23 cellular contexts compared by ENCODE assay signal in the genomic region with DNA sequence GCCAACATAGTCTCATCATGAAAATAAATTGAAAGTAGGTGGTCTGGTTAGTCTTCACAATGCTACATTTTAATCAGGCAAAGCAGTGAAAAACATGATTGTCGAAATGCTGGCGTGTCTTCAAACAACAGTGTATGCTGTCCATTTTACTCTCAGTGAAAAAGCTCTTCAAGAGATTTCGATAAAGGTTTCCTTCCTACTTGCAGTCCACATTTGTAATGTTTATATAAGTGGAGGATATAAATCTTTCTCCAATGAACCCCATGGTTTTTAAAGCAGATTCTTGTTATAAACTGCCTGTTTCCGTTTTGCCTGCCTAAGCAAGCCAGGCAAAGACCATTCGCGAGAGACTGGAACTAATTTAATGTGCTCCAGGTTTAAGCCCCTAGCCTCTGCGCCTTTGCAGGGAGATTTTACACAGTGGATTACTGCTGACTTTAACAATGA.
A peak's percentile ranks its signal among the peaks of the same experiment; 100 is the strongest.
DNase-seq lines count a peak whose midpoint lies in the region; ATAC-seq and TF ChIP-seq lines count a peak whose summit lies in the region.
"Had no signal": no experiment of that assay in that cellular context is flagged by ENCODE, and none has a peak within 500 bp of the region (broad histone marks: within the 10 kb centered on the region; RNA-seq: fewer than 3 reads in every experiment).

No MANE protein-coding gene starts in this region.

- H3K9me3 ChIP-seq in suprapubic skin (no peaks in the 10 kb centered on the region), PC-9 (ENCODE audit: insufficient read depth, low read depth) (no peaks in the 10 kb centered on the region)
- H3K9me3 ChIP-seq: breast epithelium, heart right ventricle, thyroid gland had no signal

- H3K79me2 ChIP-seq in PC-9 (ENCODE audit: low read depth), result no peaks in the 10 kb centered on the region

- no peak overlapping the region for H3K4me2 ChIP-seq in PC-9
- H3K4me2 ChIP-seq: GM23338, neural progenitor cell had no signal

- no TSS peak for BruUV-seq in PC-9 (replicated peaks; lab: Mats Ljungman, UMichigan)

- TF ChIP-seq CTCF in AG04449 (IDR thresholded peaks at IDR 0.05; ENCODE audit: insufficient read depth, low read length, missing control alignments), result no peak
- no peak for TF ChIP-seq CTCF in dorsolateral prefrontal cortex (IDR thresholded peaks at IDR 0.05 in 54 of 56, conservative IDR thresholded peaks at IDR 0.05 in 2 of 56; ENCODE audit: low read depth in 1 of 56, partially characterized antibody in 56 of 56)
- no peak for TF ChIP-seq CTCF in suprapubic skin (IDR thresholded peaks at IDR 0.05)
- no peak for TF ChIP-seq CTCF in PC-9 (conservative IDR thresholded peaks at IDR 0.05)

- peaks cover 9% of the 10 kb centered on the region for H4K20me1 ChIP-seq in PC-9 (ENCODE audit: insufficient read depth)

- no peak for DNase-seq in AG04449 (ENCODE audit: low read depth, low spot score)
- DNase-seq in RPMI7951 (ENCODE audit: low read depth), result peak; percentile 54
- DNase-seq in dorsolateral prefrontal cortex, result no peak
- DNase-seq in medulla oblongata (ENCODE audit: extremely low spot score), result peak; percentile 25
- no peak for DNase-seq in suprapubic skin (ENCODE audit: low spot score in 2 of 2)
- no peak for DNase-seq in PC-9
- DNase-seq in NCI-H748 treated with DMSO at 0.1 percent for 48 hours (lab: John Stamatoyannopoulos, UW), result no peak
- DNase-seq: activated CD8-positive, alpha-beta T cell treated with anti-CD3 and anti-CD28 coated beads, Interleukin-2, amount 10 ng/mL, durations not matched to agents 7 days and 5 days; activated T-cell treated with anti-CD3 and anti-CD28 coated beads, Interleukin-2, amount 50 U/mL, for 72 hours; dermis blood vessel endothelial cell; DMS153; heart right ventricle; kidney; NCI-H146; thyroid gland had no signal

- H3K4me3 ChIP-seq in AG04449 (ENCODE audit: low read depth, low read length) (peak overlapping the region; percentile 37), dorsolateral prefrontal cortex (peak overlapping the region in 31 of 59 donors; percentile 1 to 57 (median 26)), suprapubic skin (no peak overlapping the region), PC-9 (no peak overlapping the region)
- H3K4me3 ChIP-seq: breast epithelium, GM23338, heart right ventricle, neural progenitor cell, thyroid gland had no signal

- no peak for TF ChIP-seq POLR2A in suprapubic skin (IDR thresholded peaks at IDR 0.05)

- CTCF ChIA-PET in AG04449 (lab: Yijun Ruan, JAX) (interaction anchor here (0.6 to 6.9 kb wide), 12 partner anchors 8 to 1037 kb away, joined by 3 to 64 read pairs (median 4); no protein-coding TSS in a partner anchor), PC-9 (lab: Charles Lee) (interaction anchor here (0.6 kb wide), 1 partner anchor 152 kb away, joined by 8 read pairs; no protein-coding TSS in a partner anchor)

- no peak overlapping the region for H2AFZ ChIP-seq in PC-9
- H2AFZ ChIP-seq: GM23338, neural progenitor cell had no signal

- H3K27me3 ChIP-seq in dorsolateral prefrontal cortex, result no peaks in the 10 kb centered on the region
- H3K27me3 ChIP-seq in suprapubic skin, result no peaks in the 10 kb centered on the region
- H3K27me3 ChIP-seq in PC-9 (ENCODE audit: insufficient read depth, low read depth), result no peaks in the 10 kb centered on the region
- H3K27me3 ChIP-seq: breast epithelium, heart right ventricle, neural progenitor cell, thyroid gland had no signal

- intact Hi-C loops in dorsolateral prefrontal cortex (cut with DNase I) (loop anchor here in 1 of 2 donors (10.0 kb wide), 1 partner anchor 1039 kb away; no protein-coding TSS in a partner anchor), PC-9 (cut with micrococcal nuclease; ENCODE audit: unreplicated experiment) (loop anchor here (5.0 kb wide), 1 partner anchor 711 kb away; no protein-coding TSS in a partner anchor)

- H3K27ac ChIP-seq in dorsolateral prefrontal cortex, result peak overlapping the region in 2 of 59 donors; percentile 26 to 27
- H3K27ac ChIP-seq in suprapubic skin, result no peak overlapping the region
- H3K27ac ChIP-seq in PC-9, result no peak overlapping the region
- H3K27ac ChIP-seq: breast epithelium, heart right ventricle, neural progenitor cell, RWPE1, thyroid gland, VCaP had no signal

- no peak for ATAC-seq in HG03097 (IDR thresholded peaks at IDR 0.05; ENCODE audit: low FRiP score, unreplicated experiment)
- ATAC-seq: activated CD8-positive, alpha-beta T cell treated with anti-CD3 and anti-CD28 coated beads, Interleukin-2, amount 10 ng/mL, durations not matched to agents 7 days and 5 days; activated T-cell treated with anti-CD3 and anti-CD28 coated beads, Interleukin-2, amount 50 U/mL, for 72 hours; heart right ventricle; HepG2; stimulated activated memory B cell treated with anti-CD40 and anti-IgM and Interleukin-4, amounts not matched to agents 10 μg/mL and 1 μg/mL and 100 μg/mL, for 72 hours had no signal

- no peaks in the 10 kb centered on the region for H3K9me2 ChIP-seq in PC-9 (ENCODE audit: insufficient read depth)

- H3K36me3 ChIP-seq in suprapubic skin (no peaks in the 10 kb centered on the region), PC-9 (ENCODE audit: low read depth) (no peaks in the 10 kb centered on the region)
- H3K36me3 ChIP-seq: breast epithelium, heart right ventricle, neural progenitor cell, thyroid gland had no signal

- no peak for TF ChIP-seq EP300 in suprapubic skin (IDR thresholded peaks at IDR 0.05)

- POLR2A ChIA-PET in AG04449 (lab: Yijun Ruan, JAX) (no interaction called here), PC-9 (lab: Charles Lee; ENCODE audit: unreplicated experiment) (no interaction called here)

- no peaks in the 10 kb centered on the region for H3K4me1 ChIP-seq in suprapubic skin
- no peaks in the 10 kb centered on the region for H3K4me1 ChIP-seq in PC-9 (replicated peaks; ENCODE audit: insufficient read depth)
- H3K4me1 ChIP-seq: breast epithelium, thyroid gland had no signal

- WGBS in suprapubic skin, result 56% methylated on average over 7 of the region's 7 CpGs

- peaks cover 4% of the 10 kb centered on the region; the same call in 1 of the 2 replicates for H3F3A ChIP-seq in PC-9 (ENCODE audit: insufficient read depth, low read depth)

Comparison
In these comparisons a context has a peak if more than half of its experiments do, and no peak if none do; other contexts are left out.
1. DNase-seq: peak in RPMI7951 (single experiment) and medulla oblongata (single experiment); none in AG04449 (single experiment), dorsolateral prefrontal cortex (0 of 10), suprapubic skin (0 of 2), PC-9 (0 of 2) and NCI-H748 treated with DMSO at 0.1 percent for 48 hours (single experiment).
2. H3K4me3 ChIP-seq: peak in AG04449 (single experiment) and dorsolateral prefrontal cortex (31 of 59); none in suprapubic skin (single experiment) and PC-9 (single experiment).